In genomic region chr3:194300392-194300758, GRCh38 we compare ENCODE assay signal across 1 cellular context.
TF ChIP-seq lines count a peak whose summit lies in the region.

No MANE protein-coding gene starts in this region.

TF ChIP-seq in HepG2, 621 proteins besides CTCF, POLR2A, EP300 and RAD21 (continued from another document):
- TF ChIP-seq ZSCAN21 (CRISPR knock-in tag; IDR thresholded peaks at IDR 0.05; ENCODE audit: borderline replicate concordance) = no peak
- no peak for TF ChIP-seq ZNF382 (CRISPR knock-in tag; IDR thresholded peaks at IDR 0.05; ENCODE audit: borderline replicate concordance)
- peak; percentile 37; the same call in 1 of the 2 replicates for TF ChIP-seq HOXA3 (CRISPR knock-in tag; IDR thresholded peaks at IDR 0.05)
- TF ChIP-seq MED8 (CRISPR knock-in tag; IDR thresholded peaks at IDR 0.05; ENCODE audit: insufficient replicate concordance) = no peak
- no peak for TF ChIP-seq ZBTB44 (CRISPR knock-in tag; IDR thresholded peaks at IDR 0.05)
- TF ChIP-seq HOXA5 (CRISPR knock-in tag; IDR thresholded peaks at IDR 0.05) = 0 out of 2 replicates have a peak, but pooled peaks have one; percentile 42
- no peak for TF ChIP-seq SRSF9 (IDR thresholded peaks at IDR 0.05; ENCODE audit: borderline replicate concordance, insufficient read depth, low read depth, low read length, poor library complexity, severe bottlenecking)
- no peak for TF ChIP-seq ZNF615 (CRISPR knock-in tag; IDR thresholded peaks at IDR 0.05; ENCODE audit: borderline replicate concordance)
- TF ChIP-seq ZNF841 (CRISPR knock-in tag; IDR thresholded peaks at IDR 0.05; ENCODE audit: borderline replicate concordance) = no peak
- no peak for TF ChIP-seq CREB3 (CRISPR knock-in tag; IDR thresholded peaks at IDR 0.05)
- no peak for TF ChIP-seq ZNF430 (CRISPR knock-in tag; IDR thresholded peaks at IDR 0.05)
- TF ChIP-seq ZNF350 (CRISPR knock-in tag; IDR thresholded peaks at IDR 0.05; ENCODE audit: borderline replicate concordance, low read depth) = no peak
- no peak for TF ChIP-seq MTF2 (CRISPR knock-in tag; IDR thresholded peaks at IDR 0.05; ENCODE audit: borderline replicate concordance)
- TF ChIP-seq ZNF75D (CRISPR knock-in tag; IDR thresholded peaks at IDR 0.05; ENCODE audit: borderline replicate concordance) = no peak
